1 cellular context compared by ENCODE assay signal in the genomic region with DNA sequence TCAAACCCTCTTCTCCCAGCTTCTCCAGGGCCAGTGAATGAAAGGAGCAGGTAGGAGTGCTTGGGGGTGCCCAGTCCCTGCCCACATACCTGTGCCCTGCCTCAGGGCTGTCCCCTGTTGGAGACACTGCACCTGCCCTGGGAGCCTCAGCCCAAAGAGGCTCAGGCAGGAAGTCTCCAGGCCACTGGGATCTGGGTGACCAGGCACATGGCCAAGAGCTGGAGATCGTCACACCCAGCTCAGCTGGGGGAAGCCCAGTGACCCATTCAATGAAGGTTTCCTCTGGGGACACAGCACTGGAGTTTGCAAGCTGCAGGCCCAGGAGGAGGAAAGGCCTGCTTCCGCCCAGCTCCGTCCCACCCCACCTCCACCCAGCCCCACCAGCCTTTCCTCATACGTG.
TF ChIP-seq lines count a peak whose summit lies in the region.

No MANE protein-coding gene starts in this region.

TF ChIP-seq in Ishikawa, 13 proteins besides CTCF, POLR2A, EP300 and RAD21 (continued from another document):
- TF ChIP-seq, protein P1, sequence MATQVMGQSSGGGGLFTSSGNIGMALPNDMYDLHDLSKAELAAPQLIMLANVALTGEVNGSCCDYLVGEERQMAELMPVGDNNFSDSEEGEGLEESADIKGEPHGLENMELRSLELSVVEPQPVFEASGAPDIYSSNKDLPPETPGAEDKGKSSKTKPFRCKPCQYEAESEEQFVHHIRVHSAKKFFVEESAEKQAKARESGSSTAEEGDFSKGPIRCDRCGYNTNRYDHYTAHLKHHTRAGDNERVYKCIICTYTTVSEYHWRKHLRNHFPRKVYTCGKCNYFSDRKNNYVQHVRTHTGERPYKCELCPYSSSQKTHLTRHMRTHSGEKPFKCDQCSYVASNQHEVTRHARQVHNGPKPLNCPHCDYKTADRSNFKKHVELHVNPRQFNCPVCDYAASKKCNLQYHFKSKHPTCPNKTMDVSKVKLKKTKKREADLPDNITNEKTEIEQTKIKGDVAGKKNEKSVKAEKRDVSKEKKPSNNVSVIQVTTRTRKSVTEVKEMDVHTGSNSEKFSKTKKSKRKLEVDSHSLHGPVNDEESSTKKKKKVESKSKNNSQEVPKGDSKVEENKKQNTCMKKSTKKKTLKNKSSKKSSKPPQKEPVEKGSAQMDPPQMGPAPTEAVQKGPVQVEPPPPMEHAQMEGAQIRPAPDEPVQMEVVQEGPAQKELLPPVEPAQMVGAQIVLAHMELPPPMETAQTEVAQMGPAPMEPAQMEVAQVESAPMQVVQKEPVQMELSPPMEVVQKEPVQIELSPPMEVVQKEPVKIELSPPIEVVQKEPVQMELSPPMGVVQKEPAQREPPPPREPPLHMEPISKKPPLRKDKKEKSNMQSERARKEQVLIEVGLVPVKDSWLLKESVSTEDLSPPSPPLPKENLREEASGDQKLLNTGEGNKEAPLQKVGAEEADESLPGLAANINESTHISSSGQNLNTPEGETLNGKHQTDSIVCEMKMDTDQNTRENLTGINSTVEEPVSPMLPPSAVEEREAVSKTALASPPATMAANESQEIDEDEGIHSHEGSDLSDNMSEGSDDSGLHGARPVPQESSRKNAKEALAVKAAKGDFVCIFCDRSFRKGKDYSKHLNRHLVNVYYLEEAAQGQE (IDR thresholded peaks at IDR 0.05; ENCODE audit: low read depth), result no peak
